8 cellular contexts compared by ENCODE assay signal in the genomic region with DNA sequence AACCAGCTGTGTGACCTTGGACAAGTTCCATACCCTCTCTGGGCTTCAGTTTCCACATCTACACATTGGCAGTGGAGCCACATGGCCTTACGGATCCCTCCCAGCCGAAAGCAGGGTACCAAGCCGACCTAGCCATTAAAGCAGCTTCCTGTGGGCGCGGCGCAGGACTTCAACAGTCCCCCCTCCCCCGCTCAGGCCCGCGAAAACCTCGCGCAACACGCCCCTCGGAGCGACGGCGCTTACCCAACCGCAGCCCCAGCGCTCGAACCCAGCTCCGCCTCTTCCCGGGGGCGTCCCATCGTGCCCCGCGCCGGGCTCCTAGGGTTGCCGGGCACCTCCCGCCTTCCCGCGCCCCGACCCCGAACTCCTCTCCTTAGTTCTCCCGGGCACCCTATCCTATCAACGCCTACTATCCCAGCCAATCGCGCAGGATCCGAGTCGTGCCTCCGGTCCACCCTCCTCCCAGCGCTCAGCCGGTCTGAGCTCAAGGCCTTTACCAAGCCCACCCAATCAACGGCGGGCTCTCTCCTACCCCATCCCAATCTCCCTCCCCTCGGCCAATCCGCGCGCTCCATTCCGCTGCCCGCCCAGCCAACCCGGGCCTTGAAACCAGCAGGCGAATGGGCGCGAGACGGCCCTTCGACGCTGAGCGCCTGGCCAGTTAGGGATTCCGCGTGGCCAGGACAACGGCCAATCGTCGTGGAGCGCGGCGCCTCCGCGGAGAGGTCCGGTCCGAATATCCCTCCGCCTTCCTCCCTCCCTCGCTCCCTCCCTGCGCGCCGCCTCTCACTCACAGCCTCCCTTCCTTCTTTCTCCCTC. TPM values are rescaled to one million over a fixed set of nuclear protein-coding genes. Genes with fewer than 3 reads are reported as not detected.
DNase-seq lines count a peak whose midpoint lies in the region; ATAC-seq and TF ChIP-seq lines count a peak whose summit lies in the region.

A gene (plus strand): TSS at position 767 of the 819 bp plus-strand sequence. CDS start 326 bp downstream, outside the sequence.

- H3K27ac ChIP-seq in foreskin keratinocyte (peak within 1 kb of the TSS; percentile 74), subcutaneous abdominal adipose tissue (ENCODE audit: low read depth, low read length) (peak within 1 kb of the TSS; percentile 91)

- POLR2A ChIA-PET in HEK293T (lab: Yijun Ruan, JAX), result interaction anchor here (0.8 to 2.7 kb wide), 36 partner anchors 10 to 322 kb away, joined by 3 to 30 read pairs (median 4); a partner anchor contains a TSS

- CTCF ChIA-PET in HEK293T (lab: Yijun Ruan, JAX), result interaction anchor here (0.6 to 3.2 kb wide), 4 partner anchors 14 to 101 kb away, joined by 3 to 15 read pairs (median 6); no protein-coding TSS in a partner anchor

- DNase-seq in GF-D8 (lab: John Stamatoyannopoulos, UW), result peak; percentile 100
- DNase-seq in HEK293T (ENCODE audit: extremely low spot score), result peak; percentile 92
- peak; percentile 100 for DNase-seq in MV-4-11 (lab: John Stamatoyannopoulos, UW)
- peak; percentile 99 for DNase-seq in SK-MEL-5 (ENCODE audit: low read depth, low spot score)
- DNase-seq in activated naive CD4-positive, alpha-beta T cell treated with Interleukin-2 at 50 U/mL for 16 hours, result peak; percentile 98
- peak; percentile 100 for DNase-seq in foreskin keratinocyte

- H3K9me3 ChIP-seq in neuron (ENCODE audit: low read length) (no peaks in the 10 kb centered on the region), subcutaneous abdominal adipose tissue (ENCODE audit: control insufficient read depth in 5 of 5, low read length in 5 of 5) (no peaks in the 10 kb centered on the region)

- no peak within 1 kb of the TSS for H2AFZ ChIP-seq in neuron (ENCODE audit: low read depth, low read length)

- in situ Hi-C loops in SK-MEL-5 (cut with HindIII; ENCODE audit: low pct_unique_long_range_greater_than_20kb, low sequenced_read_pairs), result no loop called here

- H3K9ac ChIP-seq in subcutaneous abdominal adipose tissue (ENCODE audit: low read length in 5 of 5), result peak within 1 kb of the TSS; percentile 68 to 91 (median 81)

- H3K4me1 ChIP-seq in foreskin keratinocyte (peaks cover 18% of the 10 kb centered on the region), neuron (ENCODE audit: insufficient read depth, low read length) (peaks cover 28% of the 10 kb centered on the region), subcutaneous abdominal adipose tissue (ENCODE audit: control insufficient read depth in 5 of 5, insufficient read depth in 5 of 5, low read length in 5 of 5) (peaks cover 6 to 37% (median 19%) of the 10 kb centered on the region in 5 donors)

- ATAC-seq in foreskin keratinocyte, result peak; percentile 91

- H3K36me3 ChIP-seq in neuron (ENCODE audit: insufficient read depth, low read length) (peaks cover 33% of the 10 kb centered on the region), subcutaneous abdominal adipose tissue (ENCODE audit: control insufficient read depth in 5 of 5, insufficient read depth in 5 of 5, low read length in 5 of 5) (peaks cover 14 to 20% (median 18%) of the 10 kb centered on the region in 5 donors)

- no peak for TF ChIP-seq CTCF in foreskin keratinocyte (conservative IDR thresholded peaks at IDR 0.05)

- H3K4me3 ChIP-seq in neuron (ENCODE audit: low read length), result peak within 1 kb of the TSS; percentile 81
- H3K4me3 ChIP-seq in subcutaneous abdominal adipose tissue (ENCODE audit: low read depth in 1 of 5, low read length in 5 of 5), result peak within 1 kb of the TSS; percentile 86 to 94 (median 89)

- no peaks in the 10 kb centered on the region for H3K27me3 ChIP-seq in foreskin keratinocyte
- no peaks in the 10 kb centered on the region for H3K27me3 ChIP-seq in neuron (ENCODE audit: insufficient read depth, low read length)
- H3K27me3 ChIP-seq in subcutaneous abdominal adipose tissue (ENCODE audit: control insufficient read depth in 5 of 5, insufficient read depth in 4 of 5, low read length in 5 of 5), result no peaks in the 10 kb centered on the region

TF ChIP-seq in HEK293T, 16 proteins besides CTCF, POLR2A, EP300 and RAD21:
- TF ChIP-seq SUZ12 (IDR thresholded peaks at IDR 0.05) (no peak), HDGF (IDR thresholded peaks at IDR 0.05; ENCODE audit: borderline replicate concordance) (0 out of 2 replicates have a peak, but pooled peaks have one; percentile 40), TARDBP (IDR thresholded peaks at IDR 0.05) (no peak), BHLHE40 (IDR thresholded peaks at IDR 0.05; ENCODE audit: borderline replicate concordance) (no peak), FOXK2 (IDR thresholded peaks at IDR 0.05) (no peak), ELF4 (IDR thresholded peaks at IDR 0.05) (no peak), FOXA1 (IDR thresholded peaks at IDR 0.05) (no peak), LEF1 (IDR thresholded peaks at IDR 0.05; ENCODE audit: borderline replicate concordance) (no peak), FOXM1 (IDR thresholded peaks at IDR 0.05; ENCODE audit: borderline replicate concordance) (no peak), NFRKB (IDR thresholded peaks at IDR 0.05) (no peak), SP1 (IDR thresholded peaks at IDR 0.05) (no peak), ZNF384 (IDR thresholded peaks at IDR 0.05) (no peak), CTBP1 (IDR thresholded peaks at IDR 0.05; ENCODE audit: borderline replicate concordance) (no peak; the same call in 1 of the 2 replicates), ARNT (IDR thresholded peaks at IDR 0.05) (no peak; the same call in 1 of the 2 replicates), L3MBTL2 (conservative IDR thresholded peaks at IDR 0.05) (peak; percentile 99)
- TF ChIP-seq, protein P1, sequence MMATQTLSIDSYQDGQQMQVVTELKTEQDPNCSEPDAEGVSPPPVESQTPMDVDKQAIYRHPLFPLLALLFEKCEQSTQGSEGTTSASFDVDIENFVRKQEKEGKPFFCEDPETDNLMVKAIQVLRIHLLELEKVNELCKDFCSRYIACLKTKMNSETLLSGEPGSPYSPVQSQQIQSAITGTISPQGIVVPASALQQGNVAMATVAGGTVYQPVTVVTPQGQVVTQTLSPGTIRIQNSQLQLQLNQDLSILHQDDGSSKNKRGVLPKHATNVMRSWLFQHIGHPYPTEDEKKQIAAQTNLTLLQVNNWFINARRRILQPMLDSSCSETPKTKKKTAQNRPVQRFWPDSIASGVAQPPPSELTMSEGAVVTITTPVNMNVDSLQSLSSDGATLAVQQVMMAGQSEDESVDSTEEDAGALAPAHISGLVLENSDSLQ (IDR thresholded peaks at IDR 0.05), result peak; percentile 47

RNA-seq across cellular contexts. Expression of the gene that starts here (rescaled TPM):
- 286 and 297 TPM in 2 replicates for total RNA-seq in SK-MEL-5 (2014; rRNA removed; shearing (Covaris generic))
- polyA plus RNA-seq in SK-MEL-5 (2015; cell fraction: cytosol; rRNA removed), result 222 and 307 TPM in 2 replicates
- polyA plus RNA-seq in SK-MEL-5 (2015; cell fraction: nucleus; rRNA removed), result 191 and 217 TPM in 2 replicates
- 313 and 344 TPM in 2 replicates for total RNA-seq in foreskin keratinocyte
- polyA plus RNA-seq in foreskin keratinocyte, result 75.6 and 107 TPM in 2 replicates

Comparison
In these comparisons a context has a peak if more than half of its experiments do, and no peak if none do; other contexts are left out.
1. Peak in every context shown above with its lines: DNase-seq, ATAC-seq, H3K4me3 ChIP-seq and H3K27ac ChIP-seq.